35 cellular contexts compared by ENCODE assay signal in genomic region chr4:58313444-58313843, GRCh38.
"Had no signal": no experiment of that assay in that cellular context is flagged by ENCODE, and none has a peak within 500 bp of the region (broad histone marks: within the 10 kb centered on the region; RNA-seq: fewer than 3 reads in every experiment).

No MANE protein-coding gene starts in this region.

- H3K9me3 ChIP-seq: adrenal gland, body of pancreas, breast epithelium had no signal

- H3K27ac ChIP-seq: adrenal gland, body of pancreas, brain microvascular endothelial cell, breast epithelium, WERI-Rb-1 had no signal

- DNase-seq: activated CD4-positive, alpha-beta T cell treated with anti-CD3 and anti-CD28 coated beads for 1 hour; activated CD4-positive, alpha-beta T cell treated with anti-CD3 and anti-CD28 coated beads for 36 hours; activated CD4-positive, alpha-beta T cell treated with anti-CD3 and anti-CD28 coated beads for 48 hours; activated CD4-positive, alpha-beta T cell treated with anti-CD3 and anti-CD28 coated beads, Interleukin-2, amount 10 ng/mL, durations not matched to agents 7 days and 5 days; activated CD4-positive, alpha-beta T cell treated with anti-CD3 and anti-CD28 coated beads, Interleukin-2, amount 50 U/mL, for 48 hours; activated CD4-positive, CD25-positive, alpha-beta regulatory T cell; activated CD8-positive, alpha-beta memory T cell treated with anti-CD3 and anti-CD28 coated beads, Interleukin-2, amount 50 U/mL, for 4 hours; activated CD8-positive, alpha-beta T cell treated with anti-CD3 and anti-CD28 coated beads for 36 hours; activated effector memory CD4-positive, alpha-beta T cell treated with anti-CD3 and anti-CD28 coated beads, Interleukin-2, amount 50 U/mL, for 16 hours; activated gamma-delta T cell treated with Interleukin-2 at 50 U/mL for 16 hours; activated naive CD4-positive, alpha-beta T cell; activated naive CD4-positive, alpha-beta T cell treated with anti-CD3 and anti-CD28 coated beads for 36 hours; activated naive CD4-positive, alpha-beta T cell treated with anti-CD3 and anti-CD28 coated beads, Interleukin-2, amount 50 U/mL, for 16 hours; activated naive CD8-positive, alpha-beta T cell treated with anti-CD3 and anti-CD28 coated beads for 36 hours; activated T-cell treated with anti-CD3 and anti-CD28 coated beads for 4 hours; activated T-cell treated with anti-CD3 and anti-CD28 coated beads, Interleukin-2, amount 50 U/mL, for 1 hour; activated T-cell treated with anti-CD3 and anti-CD28 coated beads, Interleukin-2, amount 50 U/mL, for 4 hours; activated T-cell treated with anti-CD3 and anti-CD28 coated beads, Interleukin-2, amount 50 U/mL, for 72 hours; adrenal gland; amniotic stem cell; aorta; body of pancreas; brain microvascular endothelial cell; central memory CD4-positive, alpha-beta T cell; T-helper 2 cell; T-helper 9 cell; WERI-Rb-1 had no signal

- H3K9me3 Mint-ChIP-seq: activated CD4-positive, alpha-beta T cell treated with anti-CD3 and anti-CD28 coated beads, Interleukin-2, amount 10 ng/mL, durations not matched to agents 7 days and 5 days; T-helper 1 cell treated with Interleukin-12 subunit alpha and Interleukin-12 subunit beta and Interleukin-4 antibody, amounts not matched to agents 30 μg/mL and 1 μg/mL, for 36 hours had no signal

- ATAC-seq: activated CD4-positive, alpha-beta T cell treated with anti-CD3 and anti-CD28 coated beads for 36 hours; activated CD4-positive, CD25-positive, alpha-beta regulatory T cell treated with anti-CD3 and anti-CD28 coated beads, Interleukin-2, amount 50 U/mL, for 24 hours; activated CD8-positive, alpha-beta T cell treated with anti-CD3 and anti-CD28 coated beads for 36 hours; activated naive CD4-positive, alpha-beta T cell treated with anti-CD3 and anti-CD28 coated beads, Interleukin-2, amount 50 U/mL, for 72 hours; activated T-cell treated with anti-CD3 and anti-CD28 coated beads, Interleukin-2, amount 50 U/mL, for 4 hours; activated T-cell treated with anti-CD3 and anti-CD28 coated beads, Interleukin-2, amount 50 U/mL, for 72 hours; activated T-helper 17 cell treated with anti-CD3 and anti-CD28 coated beads, Interleukin-2, amount 50 U/mL, for 72 hours; body of pancreas; WTC11 had no signal

- H3K4me1 Mint-ChIP-seq: activated CD4-positive, alpha-beta T cell treated with anti-CD3 and anti-CD28 coated beads for 36 hours; activated CD4-positive, alpha-beta T cell treated with anti-CD3 and anti-CD28 coated beads, Interleukin-2, amount 10 ng/mL, durations not matched to agents 7 days and 5 days; activated naive CD8-positive, alpha-beta T cell treated with anti-CD3 and anti-CD28 coated beads for 36 hours; activated T-helper 17 cell treated with anti-CD3 and anti-CD28 coated beads, Interleukin-2, amount 50 U/mL, for 72 hours had no signal

- H3K36me3 Mint-ChIP-seq: activated naive CD4-positive, alpha-beta T cell treated with anti-CD3 and anti-CD28 coated beads, Interleukin-2, amount 50 U/mL, for 72 hours; activated naive CD8-positive, alpha-beta T cell treated with anti-CD3 and anti-CD28 coated beads for 36 hours; WTC11 had no signal

- H3K4me3 ChIP-seq: adrenal gland, body of pancreas, breast epithelium had no signal

- H3K27me3 Mint-ChIP-seq: activated CD4-positive, alpha-beta T cell treated with anti-CD3 and anti-CD28 coated beads for 36 hours; activated CD4-positive, alpha-beta T cell treated with anti-CD3 and anti-CD28 coated beads, Interleukin-2, amount 10 ng/mL, durations not matched to agents 7 days and 5 days; activated CD8-positive, alpha-beta T cell treated with anti-CD3 and anti-CD28 coated beads for 36 hours; activated naive CD8-positive, alpha-beta T cell treated with anti-CD3 and anti-CD28 coated beads for 36 hours; activated T-helper 17 cell treated with anti-CD3 and anti-CD28 coated beads, Interleukin-2, amount 50 U/mL, for 72 hours had no signal

- H3K36me3 ChIP-seq: adrenal gland, brain microvascular endothelial cell, breast epithelium, WERI-Rb-1 had no signal

- H3K27me3 ChIP-seq: adrenal gland, body of pancreas, brain microvascular endothelial cell, breast epithelium had no signal

- H3K4me3 Mint-ChIP-seq: activated CD4-positive, alpha-beta T cell treated with anti-CD3 and anti-CD28 coated beads for 36 hours; activated CD4-positive, alpha-beta T cell treated with anti-CD3 and anti-CD28 coated beads, Interleukin-2, amount 10 ng/mL, durations not matched to agents 7 days and 5 days; activated CD8-positive, alpha-beta T cell treated with anti-CD3 and anti-CD28 coated beads for 36 hours; activated naive CD4-positive, alpha-beta T cell treated with anti-CD3 and anti-CD28 coated beads for 36 hours; activated naive CD8-positive, alpha-beta T cell treated with anti-CD3 and anti-CD28 coated beads for 36 hours; activated T-cell treated with anti-CD3 and anti-CD28 coated beads, Interleukin-2, amount 50 U/mL, for 4 hours; activated T-cell treated with anti-CD3 and anti-CD28 coated beads, Interleukin-2, amount 50 U/mL, for 72 hours; activated T-helper 1 cell treated with anti-CD3 and anti-CD28 coated beads, Interleukin-12 subunit alpha, Interleukin-12 subunit beta, Interleukin-2, Interleukin-4 antibody, amounts not matched to agents 30 ng/mL and 10 ng/mL and 1 ng/mL, durations not matched to agents 14 hours and 24 hours and 36 hours; activated T-helper 17 cell treated with anti-CD3 and anti-CD28 coated beads, Interleukin-2, amount 50 U/mL, for 72 hours; T-helper 1 cell treated with Interleukin-12 subunit alpha and Interleukin-12 subunit beta and Interleukin-4 antibody, amounts not matched to agents 30 μg/mL and 1 μg/mL, for 36 hours; T-helper 2 cell treated with Interferon-gamma antibody and Interleukin-4, amounts not matched to agents 5 μg/mL and 100 μg/mL, for 36 hours; WTC11 had no signal

- H3K27ac Mint-ChIP-seq: activated CD4-positive, alpha-beta T cell treated with anti-CD3 and anti-CD28 coated beads for 36 hours; activated CD4-positive, alpha-beta T cell treated with anti-CD3 and anti-CD28 coated beads, Interleukin-2, amount 10 ng/mL, durations not matched to agents 7 days and 5 days; activated CD8-positive, alpha-beta T cell treated with anti-CD3 and anti-CD28 coated beads for 36 hours; activated naive CD4-positive, alpha-beta T cell treated with anti-CD3 and anti-CD28 coated beads for 36 hours; activated naive CD4-positive, alpha-beta T cell treated with anti-CD3 and anti-CD28 coated beads, Interleukin-2, amount 50 U/mL, for 72 hours; activated naive CD8-positive, alpha-beta T cell treated with anti-CD3 and anti-CD28 coated beads for 36 hours; activated T-cell treated with anti-CD3 and anti-CD28 coated beads, Interleukin-2, amount 50 U/mL, for 72 hours; activated T-helper 1 cell treated with anti-CD3 and anti-CD28 coated beads, Interleukin-12 subunit alpha, Interleukin-12 subunit beta, Interleukin-2, Interleukin-4 antibody, amounts not matched to agents 30 ng/mL and 10 ng/mL and 1 ng/mL, durations not matched to agents 14 hours and 24 hours and 36 hours; activated T-helper 17 cell treated with anti-CD3 and anti-CD28 coated beads, Interleukin-2, amount 50 U/mL, for 72 hours; T-helper 1 cell treated with Interleukin-12 subunit alpha and Interleukin-12 subunit beta and Interleukin-4 antibody, amounts not matched to agents 30 μg/mL and 1 μg/mL, for 36 hours; T-helper 2 cell treated with Interferon-gamma antibody and Interleukin-4, amounts not matched to agents 5 μg/mL and 100 μg/mL, for 36 hours; WTC11 had no signal
